In the genomic region with DNA sequence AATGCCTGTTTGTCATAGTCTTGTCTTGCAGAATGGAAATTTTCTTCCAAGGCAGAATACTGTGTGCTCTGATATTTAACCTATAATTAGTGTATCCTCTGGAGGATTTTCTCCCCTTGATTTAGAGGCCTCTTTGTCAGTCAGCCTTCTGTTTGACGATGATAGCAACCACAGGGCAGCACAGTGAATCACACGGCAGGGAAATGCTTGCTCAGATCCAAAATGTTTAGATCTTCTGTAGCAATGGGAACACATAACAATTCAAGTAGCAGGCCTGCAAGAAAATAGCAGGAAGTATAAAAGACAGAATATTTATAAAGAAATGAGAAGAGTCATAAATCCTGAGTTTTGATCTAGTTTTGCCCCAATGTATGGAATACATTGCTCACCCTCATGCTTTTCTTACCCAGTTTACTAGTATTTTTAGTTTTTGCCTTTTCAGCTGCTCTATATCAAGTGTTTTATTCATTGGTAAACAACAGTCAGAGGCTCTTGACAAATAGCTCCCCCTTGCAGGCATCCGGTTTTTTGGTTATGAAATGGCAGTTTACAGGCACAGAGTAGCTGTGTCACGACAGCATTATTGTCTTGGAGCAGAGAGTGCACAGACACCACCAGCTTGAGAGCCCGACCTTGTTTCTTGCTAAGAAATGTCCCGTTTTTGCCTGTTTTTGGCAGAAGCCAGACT, we compare ENCODE assay signal across 12 cellular contexts.
DNase-seq lines count a peak whose midpoint lies in the region; ATAC-seq, FAIRE-seq and TF ChIP-seq lines count a peak whose summit lies in the region.
"Had no signal": no experiment of that assay in that cellular context is flagged by ENCODE, and none has a peak within 500 bp of the region (broad histone marks: within the 10 kb centered on the region; RNA-seq: fewer than 3 reads in every experiment).

No MANE protein-coding gene starts in this region.

- intact Hi-C loops in activated naive CD4-positive, alpha-beta T cell treated with anti-CD3 and anti-CD28 coated beads for 36 hours (cut with micrococcal nuclease), result loop anchor here (1.0 to 10.0 kb wide), 10 partner anchors 7 to 956 kb away; a partner anchor contains a TSS
- intact Hi-C loops in cardiac septum (cut with DNase I), result no loop called here

- ATAC-seq in stimulated activated naive CD8-positive, alpha-beta T cell treated with anti-CD3 and anti-CD28 coated beads, Interleukin-15, Interleukin-2, amounts not matched to agents 100 U/mL and 50 U/mL, for 24 hours, result peak; percentile 90

- peak overlapping the region; percentile 81 for H3K27ac Mint-ChIP-seq in activated naive CD4-positive, alpha-beta T cell treated with anti-CD3 and anti-CD28 coated beads for 36 hours
- peak overlapping the region; percentile 88 for H3K27ac Mint-ChIP-seq in astrocyte (ENCODE audit: unreplicated experiment)

- H4K20me1 ChIP-seq in OCI-LY1 (ENCODE audit: insufficient read depth, low read length), result no peaks in the 10 kb centered on the region
- no peaks in the 10 kb centered on the region for H4K20me1 ChIP-seq in astrocyte (ENCODE audit: insufficient read depth, low read length)
- H4K20me1 ChIP-seq: BLaER1 treated with 17β-estradiol and CSF1 and Interleukin-3, amounts not matched to agents 10 nM and 100 nM had no signal

- H3K4me1 Mint-ChIP-seq in activated naive CD4-positive, alpha-beta T cell treated with anti-CD3 and anti-CD28 coated beads for 36 hours (ENCODE audit: low read depth), result peaks cover 32% of the 10 kb centered on the region
- H3K4me1 Mint-ChIP-seq in astrocyte (ENCODE audit: low read depth, unreplicated experiment), result peaks cover 13% of the 10 kb centered on the region

- H3K9me3 Mint-ChIP-seq in activated naive CD4-positive, alpha-beta T cell treated with anti-CD3 and anti-CD28 coated beads for 36 hours, result no peaks in the 10 kb centered on the region
- no peaks in the 10 kb centered on the region for H3K9me3 Mint-ChIP-seq in astrocyte (ENCODE audit: unreplicated experiment)

- no peaks in the 10 kb centered on the region for H3F3A ChIP-seq in OCI-LY1 (ENCODE audit: insufficient read depth, low read length)

- CTCF ChIA-PET in activated naive CD4-positive, alpha-beta T cell treated with anti-CD3 and anti-CD28 coated beads for 36 hours (lab: Charles Lee), result interaction anchor here (0.9 to 3.1 kb wide), 8 partner anchors 13 to 453 kb away, joined by 3 to 21 read pairs (median 6); a partner anchor contains a TSS

- H3K27ac ChIP-seq in OCI-LY1 (ENCODE audit: low read depth, low read length, poor library complexity, severe bottlenecking) (peak overlapping the region; percentile 85), astrocyte (ENCODE audit: low read depth, low read length) (no peak overlapping the region)
- H3K27ac ChIP-seq: BLaER1 treated with 17β-estradiol and CSF1 and Interleukin-3, amounts not matched to agents 10 nM and 100 nM; right atrium auricular region had no signal

- H3K27me3 ChIP-seq in OCI-LY1 (ENCODE audit: insufficient read depth, low read length) (no peaks in the 10 kb centered on the region), astrocyte (ENCODE audit: insufficient read depth, low read length) (peaks cover 67% of the 10 kb centered on the region)
- H3K27me3 ChIP-seq: right atrium auricular region had no signal

- H3K9me2 ChIP-seq in OCI-LY1 (ENCODE audit: low read depth, low read length), result no peaks in the 10 kb centered on the region

- H3K9me3 ChIP-seq in OCI-LY1 (ENCODE audit: low read length) (no peaks in the 10 kb centered on the region), astrocyte (ENCODE audit: insufficient read depth, low read depth, low read length) (no peaks in the 10 kb centered on the region)
- H3K9me3 ChIP-seq: BLaER1 treated with 17β-estradiol and CSF1 and Interleukin-3, amounts not matched to agents 10 nM and 100 nM; right atrium auricular region had no signal

- peak; percentile 56 for DNase-seq in activated naive CD4-positive, alpha-beta T cell treated with anti-CD3 and anti-CD28 coated beads for 36 hours
- DNase-seq in activated naive CD4-positive, alpha-beta T cell treated with anti-CD3 and anti-CD28 coated beads, Interleukin-2, amount 50 U/mL, for 16 hours, result no peak
- DNase-seq in astrocyte (ENCODE audit: low read depth) (no peak), NCI-H526 (lab: John Stamatoyannopoulos, UW) (no peak), cardiac septum (ENCODE audit: low spot score) (no peak)
- no peak for DNase-seq in stimulated activated naive CD8-positive, alpha-beta T cell treated with anti-CD3 and anti-CD28 coated beads, Interleukin-15, Interleukin-2, amounts not matched to agents 100 U/mL and 50 U/mL, for 24 hours
- no peak for DNase-seq in activated CD4-positive, CD25-positive, alpha-beta regulatory T cell (lab: John Stamatoyannopoulos, UW)
- DNase-seq: dermis blood vessel endothelial cell, Right ventricle myocardium superior had no signal

- no peaks in the 10 kb centered on the region for H3K36me3 ChIP-seq in OCI-LY1 (ENCODE audit: insufficient read depth, low read length)
- H3K36me3 ChIP-seq in astrocyte (ENCODE audit: insufficient read depth, low read length), result no peaks in the 10 kb centered on the region
- H3K36me3 ChIP-seq: BLaER1 treated with 17β-estradiol and CSF1 and Interleukin-3, amounts not matched to agents 10 nM and 100 nM; right atrium auricular region had no signal

- H3K79me2 ChIP-seq in OCI-LY1 (ENCODE audit: insufficient read depth, low read length) (no peaks in the 10 kb centered on the region), astrocyte (ENCODE audit: insufficient read depth, low read length) (no peaks in the 10 kb centered on the region)

- peaks cover 7% of the 10 kb centered on the region for H3K27me3 Mint-ChIP-seq in activated naive CD4-positive, alpha-beta T cell treated with anti-CD3 and anti-CD28 coated beads for 36 hours (ENCODE audit: low read depth)
- peaks cover 9% of the 10 kb centered on the region for H3K27me3 Mint-ChIP-seq in astrocyte (ENCODE audit: low read depth, unreplicated experiment)

- no peak overlapping the region for H3K4me3 ChIP-seq in OCI-LY1 (ENCODE audit: low read depth, low read length, poor library complexity, severe bottlenecking)
- no peak overlapping the region for H3K4me3 ChIP-seq in astrocyte (ENCODE audit: insufficient read depth, low read depth, low read length)
- H3K4me3 ChIP-seq: BLaER1 treated with 17β-estradiol and CSF1 and Interleukin-3, amounts not matched to agents 10 nM and 100 nM; right atrium auricular region had no signal

- H3K4me2 ChIP-seq in OCI-LY1 (ENCODE audit: low read length), result peak overlapping the region; percentile 4; the same call in 1 of the 2 replicates
- no peak overlapping the region for H3K4me2 ChIP-seq in astrocyte (ENCODE audit: low read length)

- H3K4me3 Mint-ChIP-seq in activated naive CD4-positive, alpha-beta T cell treated with anti-CD3 and anti-CD28 coated beads for 36 hours, result no peak overlapping the region
- no peak overlapping the region for H3K4me3 Mint-ChIP-seq in astrocyte (ENCODE audit: unreplicated experiment)

- H3K9ac ChIP-seq in OCI-LY1 (ENCODE audit: low read length) (peak overlapping the region; percentile 8; the same call in 1 of the 2 replicates), astrocyte (ENCODE audit: low read length) (no peak overlapping the region)
- H3K9ac ChIP-seq: BLaER1 treated with 17β-estradiol and CSF1 and Interleukin-3, amounts not matched to agents 10 nM and 100 nM had no signal

- H3K36me3 Mint-ChIP-seq in activated naive CD4-positive, alpha-beta T cell treated with anti-CD3 and anti-CD28 coated beads for 36 hours (ENCODE audit: low read depth), result no peaks in the 10 kb centered on the region
- H3K36me3 Mint-ChIP-seq in astrocyte (ENCODE audit: low read depth, unreplicated experiment), result no peaks in the 10 kb centered on the region

- no peak for FAIRE-seq in astrocyte (lab: Jason Lieb, UNC)

- H3K4me1 ChIP-seq in OCI-LY1 (ENCODE audit: insufficient read depth, low read length, severe bottlenecking) (peaks cover 35% of the 10 kb centered on the region), astrocyte (ENCODE audit: insufficient read depth, low read length) (no peaks in the 10 kb centered on the region)

- H2AFZ ChIP-seq in OCI-LY1 (ENCODE audit: low read length) (no peak overlapping the region), astrocyte (ENCODE audit: low read depth, low read length) (no peak overlapping the region)

- TF ChIP-seq CTCF in OCI-LY1 (IDR thresholded peaks at IDR 0.05; ENCODE audit: low read length), result peak; percentile 31; the same call in 1 of the 2 replicates
- TF ChIP-seq CTCF in astrocyte (IDR thresholded peaks at IDR 0.05; ENCODE audit: insufficient read depth, low read depth, low read length), result no peak
